Comparison of ENCODE assay signal across 16 cellular contexts in genomic region chr13:27280009-27280646, GRCh38.
"Had no signal": no experiment of that assay in that cellular context is flagged by ENCODE, and none has a peak within 500 bp of the region (broad histone marks: within the 10 kb centered on the region; RNA-seq: fewer than 3 reads in every experiment).

No MANE protein-coding gene starts in this region.

- H3K4me1 ChIP-seq: heart right ventricle, prostate gland, right lobe of liver, upper lobe of left lung had no signal

- H3K9me3 ChIP-seq: ascending aorta, heart right ventricle, prostate gland, right lobe of liver, upper lobe of left lung had no signal

- H3K9me3 Mint-ChIP-seq: activated naive CD8-positive, alpha-beta T cell treated with anti-CD3 and anti-CD28 coated beads, Interleukin-2, amount 50 U/mL, for 24 hours; nephron had no signal

- H3K27me3 Mint-ChIP-seq: activated CD4-positive, alpha-beta T cell treated with anti-CD3 and anti-CD28 coated beads for 36 hours had no signal

- H3K36me3 ChIP-seq: ascending aorta, heart right ventricle, prostate gland, right lobe of liver, upper lobe of left lung had no signal

- H3K27ac Mint-ChIP-seq: activated CD4-positive, alpha-beta T cell treated with anti-CD3 and anti-CD28 coated beads for 36 hours; activated naive CD8-positive, alpha-beta T cell treated with anti-CD3 and anti-CD28 coated beads, Interleukin-2, amount 50 U/mL, for 24 hours; nephron had no signal

- H3K4me1 Mint-ChIP-seq: activated CD4-positive, alpha-beta T cell treated with anti-CD3 and anti-CD28 coated beads for 36 hours; activated naive CD8-positive, alpha-beta T cell treated with anti-CD3 and anti-CD28 coated beads, Interleukin-2, amount 50 U/mL, for 24 hours had no signal

- H3K4me3 ChIP-seq: ascending aorta, coronary artery, heart right ventricle, prostate gland, right lobe of liver, upper lobe of left lung had no signal

- H3K27ac ChIP-seq: ascending aorta, coronary artery, heart right ventricle, prostate gland, right lobe of liver, upper lobe of left lung, VCaP had no signal

- H3K4me3 Mint-ChIP-seq: activated CD4-positive, alpha-beta T cell treated with anti-CD3 and anti-CD28 coated beads for 36 hours; activated naive CD8-positive, alpha-beta T cell treated with anti-CD3 and anti-CD28 coated beads, Interleukin-2, amount 50 U/mL, for 24 hours; nephron had no signal

- DNase-seq: activated CD4-positive, alpha-beta T cell treated with anti-CD3 and anti-CD28 coated beads for 36 hours; activated CD8-positive, alpha-beta memory T cell treated with anti-CD3 and anti-CD28 coated beads for 24 hours; activated naive CD4-positive, alpha-beta T cell treated with Interleukin-2 at 50 U/mL for 16 hours; activated naive CD8-positive, alpha-beta T cell treated with anti-CD3 and anti-CD28 coated beads, Interleukin-2, amount 50 U/mL, for 24 hours; effector CD8-positive, alpha-beta T cell; heart right ventricle; mesendoderm; right lobe of liver; stimulated activated CD4-positive, alpha-beta T cell treated with anti-CD3 and anti-CD28 coated beads, Interleukin-2, amount 100 ng/mL, for 24 hours; stimulated activated naive CD4-positive, alpha-beta T cell; upper lobe of left lung had no signal

- H3K27me3 ChIP-seq: ascending aorta, right lobe of liver, upper lobe of left lung had no signal

- ATAC-seq: activated CD4-positive, alpha-beta T cell treated with anti-CD3 and anti-CD28 coated beads for 36 hours; activated naive CD8-positive, alpha-beta T cell treated with anti-CD3 and anti-CD28 coated beads, Interleukin-2, amount 50 U/mL, for 24 hours; heart right ventricle; right lobe of liver had no signal
